In the genomic region with DNA sequence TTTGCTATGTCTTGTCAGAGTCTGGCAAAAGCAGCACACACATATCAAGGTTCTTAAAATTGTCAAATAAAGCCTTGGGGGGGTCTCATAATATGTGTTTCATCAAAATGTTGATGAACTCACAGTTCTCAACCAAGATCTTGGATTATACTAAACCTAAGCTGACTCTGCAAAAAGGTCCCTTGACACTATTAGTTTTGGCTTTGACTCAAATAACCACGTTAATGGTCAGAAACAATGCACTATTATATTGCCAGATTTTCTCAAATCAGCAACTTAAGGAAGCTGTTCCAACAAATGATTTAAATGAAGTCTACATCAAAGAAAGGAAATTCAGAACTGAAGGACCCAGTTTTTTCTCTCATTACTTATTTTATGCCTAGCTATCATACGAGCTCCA, we compare ENCODE assay signal across 16 cellular contexts.
DNase-seq lines count a peak whose midpoint lies in the region; ATAC-seq, FAIRE-seq and TF ChIP-seq lines count a peak whose summit lies in the region.
"Had no signal": no experiment of that assay in that cellular context is flagged by ENCODE, and none has a peak within 500 bp of the region (broad histone marks: within the 10 kb centered on the region; RNA-seq: fewer than 3 reads in every experiment).

No MANE protein-coding gene starts in this region.

- no peaks in the 10 kb centered on the region for H3K4me1 Mint-ChIP-seq in progenitor cell of endocrine pancreas (ENCODE audit: low read depth)
- H3K4me1 Mint-ChIP-seq: B cell had no signal

- no peaks in the 10 kb centered on the region for H3K9me1 ChIP-seq in keratinocyte (ENCODE audit: control insufficient read depth, extremely low read depth, insufficient read depth, low read length)

- H2AFZ ChIP-seq in keratinocyte (ENCODE audit: control insufficient read depth, low read length): no peak overlapping the region

- no peaks in the 10 kb centered on the region for H3K79me2 ChIP-seq in keratinocyte (ENCODE audit: control insufficient read depth, insufficient read depth, low read length)

- peak; percentile 72 for FAIRE-seq in D721Med (lab: Jason Lieb, UNC)
- FAIRE-seq in keratinocyte (lab: Jason Lieb, UNC): peak; percentile 34

- dilution Hi-C loops in keratinocyte (cut with MboI; ENCODE audit: extremely low pct_ligation_motif_present, low sequenced_read_pairs): no loop called here

- H3K36me3 ChIP-seq in BLaER1 (peaks cover 38% of the 10 kb centered on the region), brain microvascular endothelial cell (replicated peaks) (no peaks in the 10 kb centered on the region), keratinocyte (ENCODE audit: control insufficient read depth in 2 of 2, extremely low read depth in 1 of 2, insufficient read depth in 2 of 2, low read length in 2 of 2) (peaks cover 0 to 1% of the 10 kb centered on the region in 2 experiments)
- H3K36me3 ChIP-seq: SJSA1 had no signal

- peaks cover 79% of the 10 kb centered on the region for H3K4me1 ChIP-seq in BLaER1
- no peaks in the 10 kb centered on the region for H3K4me1 ChIP-seq in keratinocyte (ENCODE audit: control insufficient read depth, extremely low read depth, insufficient read depth, low read length)

- TF ChIP-seq CTCF in D721Med (IDR thresholded peaks at IDR 0.05; ENCODE audit: insufficient read depth, missing control alignments) (no peak), brain microvascular endothelial cell (IDR thresholded peaks at IDR 0.05; ENCODE audit: low read depth, low read length, missing control alignments) (no peak), keratinocyte (optimal IDR thresholded peaks at IDR 0.05 in 1 of 3, IDR thresholded peaks at IDR 0.05 in 1 of 3, conservative IDR thresholded peaks at IDR 0.05 in 1 of 3; ENCODE audit: extremely low read depth in 1 of 3, insufficient read depth in 2 of 3, low read length in 3 of 3) (no peak), progenitor cell of endocrine pancreas (IDR thresholded peaks at IDR 0.05; ENCODE audit: unreplicated experiment) (no peak)

- peaks cover 11% of the 10 kb centered on the region for H3K9me3 ChIP-seq in BLaER1
- H3K9me3 ChIP-seq in keratinocyte (ENCODE audit: control insufficient read depth, low read depth, low read length): no peaks in the 10 kb centered on the region
- H3K9me3 ChIP-seq: SJSA1 had no signal

- H3K4me3 ChIP-seq in BLaER1 (no peak overlapping the region), brain microvascular endothelial cell (ENCODE audit: low read depth, low read length) (no peak overlapping the region), keratinocyte (ENCODE audit: control insufficient read depth in 2 of 3, extremely low read depth in 1 of 3, insufficient read depth in 2 of 3, low read depth in 1 of 3, low read length in 3 of 3) (no peak overlapping the region)
- H3K4me3 ChIP-seq: SJSA1 had no signal

- no peaks in the 10 kb centered on the region for H3K9me3 Mint-ChIP-seq in progenitor cell of endocrine pancreas (ENCODE audit: low read depth)

- no peaks in the 10 kb centered on the region for H3K27me3 ChIP-seq in BLaER1
- no peaks in the 10 kb centered on the region for H3K27me3 ChIP-seq in brain microvascular endothelial cell (replicated peaks)
- H3K27me3 ChIP-seq in keratinocyte (ENCODE audit: control insufficient read depth, extremely low read depth, insufficient read depth, low read length): no peaks in the 10 kb centered on the region
- H3K27me3 ChIP-seq: SJSA1 had no signal

- no peak overlapping the region for H3K4me3 Mint-ChIP-seq in progenitor cell of endocrine pancreas (ENCODE audit: low read depth)
- H3K4me3 Mint-ChIP-seq: B cell had no signal

- H3K4me2 ChIP-seq in BLaER1: peak overlapping the region; percentile 66
- H3K4me2 ChIP-seq in keratinocyte (ENCODE audit: control insufficient read depth, extremely low read depth, insufficient read depth, low read depth, low read length): no peak overlapping the region

- H4K20me1 ChIP-seq in BLaER1 (no peaks in the 10 kb centered on the region), keratinocyte (ENCODE audit: control insufficient read depth, extremely low read depth, insufficient read depth, low read length) (no peaks in the 10 kb centered on the region)

- H3K36me3 Mint-ChIP-seq in progenitor cell of endocrine pancreas (ENCODE audit: insufficient read depth): peaks cover 3% of the 10 kb centered on the region

- no peaks in the 10 kb centered on the region for H3K27me3 Mint-ChIP-seq in progenitor cell of endocrine pancreas
- H3K27me3 Mint-ChIP-seq: B cell had no signal

- in situ Hi-C loops in brain microvascular endothelial cell (cut with HindIII; ENCODE audit: low pct_ligation_motif_present, low sequenced_read_pairs): no loop called here

- H3K9ac ChIP-seq in BLaER1 (peak overlapping the region; percentile 45; the same call in 1 of the 2 replicates), keratinocyte (ENCODE audit: control insufficient read depth, extremely low read depth, insufficient read depth, low read length) (no peak overlapping the region)

- DNase-seq in D721Med (ENCODE audit: insufficient read length, low spot score) (no peak), brain microvascular endothelial cell (peak; percentile 3), keratinocyte (ENCODE audit: low read depth, low spot score) (no peak), progenitor cell of endocrine pancreas (ENCODE audit: low spot score, unreplicated experiment) (no peak), NCI-H2029 (lab: John Stamatoyannopoulos, UW) (no peak), HCEC 1CT (no peak)
- DNase-seq: H7; NCI-H1092; NCI-H1694; NCI-H446; NK-92 treated with Interleukin-12 subunit alpha and Interleukin-12 subunit beta, amount 100 ng/mL, for 24 hours; OCI-M1 had no signal

- no peak for ATAC-seq in HG03520 (IDR thresholded peaks at IDR 0.05; ENCODE audit: unreplicated experiment)

- H3K27ac ChIP-seq in BLaER1 (peak overlapping the region; percentile 61), brain microvascular endothelial cell (no peak overlapping the region), keratinocyte (ENCODE audit: control insufficient read depth, insufficient read depth, low read length) (no peak overlapping the region)
- H3K27ac ChIP-seq: SJSA1 had no signal

- H3K27ac Mint-ChIP-seq in progenitor cell of endocrine pancreas: no peak overlapping the region
- H3K27ac Mint-ChIP-seq: B cell had no signal
